1 cellular context compared by ENCODE assay signal in genomic region chr6:26521485-26522391, GRCh38.
A peak's percentile ranks its signal among the peaks of the same experiment; 100 is the strongest.
TF ChIP-seq lines count a peak whose summit lies in the region.

No MANE protein-coding gene starts in this region.

TF ChIP-seq in K562, 482 proteins besides CTCF, POLR2A, EP300 and RAD21 (continues in another document):
- TF ChIP-seq ESRRA (IDR thresholded peaks at IDR 0.05; ENCODE audit: borderline replicate concordance, low read depth) (0 out of 2 replicates have a peak, but pooled peaks have one; percentile 55), ZNF174 (CRISPR knock-in tag; IDR thresholded peaks at IDR 0.05) (no peak), GATA2 (CRISPR knock-in tag; IDR thresholded peaks at IDR 0.05) (no peak; the same call in 1 of the 2 replicates), NFIC (IDR thresholded peaks at IDR 0.05) (peak; percentile 67), ZNF561 (CRISPR knock-in tag; conservative IDR thresholded peaks at IDR 0.05) (no peak), ARHGAP35 (IDR thresholded peaks at IDR 0.05; ENCODE audit: partially characterized antibody) (no peak), IRF1 (CRISPR knock-in tag; IDR thresholded peaks at IDR 0.05; ENCODE audit: borderline replicate concordance) (peak; percentile 47; the same call in 1 of the 2 replicates), POLR2AphosphoS5 (IDR thresholded peaks at IDR 0.05; ENCODE audit: control insufficient read depth, insufficient read depth, low read depth, low read length) (peak; percentile 61; the same call in 1 of the 2 replicates), FOXJ2 (tag; IDR thresholded peaks at IDR 0.05) (no peak), ZZZ3 (IDR thresholded peaks at IDR 0.05) (no peak; the same call in 1 of the 2 replicates), RFX7 (CRISPR knock-in tag; IDR thresholded peaks at IDR 0.05) (no peak), ZBTB1 (CRISPR knock-in tag; IDR thresholded peaks at IDR 0.05; ENCODE audit: borderline replicate concordance, low read depth) (peak; percentile 84), PTRF (tag; IDR thresholded peaks at IDR 0.05) (no peak), CTBP1 (IDR thresholded peaks at IDR 0.05; ENCODE audit: borderline replicate concordance) (peak; percentile 95), PKNOX1 (IDR thresholded peaks at IDR 0.05) (no peak), HDAC6 (IDR thresholded peaks at IDR 0.05; ENCODE audit: low read depth, low read length) (no peak), SRSF9 (IDR thresholded peaks at IDR 0.05; ENCODE audit: borderline replicate concordance, low read depth, low read length) (no peak), ATF4 (CRISPR knock-in tag; IDR thresholded peaks at IDR 0.05) (0 out of 2 replicates have a peak, but pooled peaks have one; percentile 4), ZNF57 (CRISPR knock-in tag; IDR thresholded peaks at IDR 0.05) (no peak), NR4A1 (CRISPR knock-in tag; IDR thresholded peaks at IDR 0.05) (no peak), NR4A1 (tag; IDR thresholded peaks at IDR 0.05) (peak; percentile 75; the same call in 1 of the 2 replicates), ZBTB34 (CRISPR knock-in tag; IDR thresholded peaks at IDR 0.05) (peak; percentile 57), KLF16 (IDR thresholded peaks at IDR 0.05) (no peak), ZNF124 (CRISPR knock-in tag; IDR thresholded peaks at IDR 0.05) (no peak; the same call in 1 of the 2 replicates), TRIM25 (IDR thresholded peaks at IDR 0.05; ENCODE audit: borderline replicate concordance) (0 out of 2 replicates have a peak, but pooled peaks have one; percentile 48), TFAP4 (CRISPR knock-in tag; IDR thresholded peaks at IDR 0.05; ENCODE audit: borderline replicate concordance) (peak; percentile 85; the same call in 1 of the 2 replicates), GATAD2A (IDR thresholded peaks at IDR 0.05) (peak; percentile 89; the same call in 1 of the 2 replicates), TFAM (CRISPR knock-in tag; conservative IDR thresholded peaks at IDR 0.05) (no peak), ZNF592 (IDR thresholded peaks at IDR 0.05) (peak; percentile 97), TARDBP (IDR thresholded peaks at IDR 0.05) (peak; percentile 96), ELF2 (CRISPR knock-in tag; IDR thresholded peaks at IDR 0.05) (peak; percentile 55; the same call in 1 of the 2 replicates), ZBTB43 (CRISPR knock-in tag; IDR thresholded peaks at IDR 0.05) (no peak; the same call in 1 of the 2 replicates), ATF7 (IDR thresholded peaks at IDR 0.05) (peak; percentile 60; the same call in 1 of the 2 replicates), CHCHD3 (CRISPR knock-in tag; IDR thresholded peaks at IDR 0.05) (no peak), ZFP1 (CRISPR knock-in tag; IDR thresholded peaks at IDR 0.05) (no peak; the same call in 1 of the 2 replicates), TCF15 (CRISPR knock-in tag; IDR thresholded peaks at IDR 0.05) (no peak), CBFA2T2 (conservative IDR thresholded peaks at IDR 0.05) (no peak), COPS2 (conservative IDR thresholded peaks at IDR 0.05) (no peak), STAT5A (IDR thresholded peaks at IDR 0.05; ENCODE audit: borderline replicate concordance, low read length) (no peak), HNRNPL (IDR thresholded peaks at IDR 0.05; ENCODE audit: low read depth, low read length) (peak; percentile 96), NR2F6 (CRISPR knock-in tag; IDR thresholded peaks at IDR 0.05) (no peak), CC2D1A (IDR thresholded peaks at IDR 0.05) (no peak; the same call in 1 of the 2 replicates), MYBL2 (IDR thresholded peaks at IDR 0.05; ENCODE audit: low read depth) (no peak), MYBL2 (CRISPR knock-in tag; IDR thresholded peaks at IDR 0.05; ENCODE audit: borderline replicate concordance) (no peak), SRSF3 (IDR thresholded peaks at IDR 0.05; ENCODE audit: insufficient read depth, low read length) (0 out of 2 replicates have a peak, but pooled peaks have one; percentile 43), CREB3L1 (IDR thresholded peaks at IDR 0.05; ENCODE audit: borderline replicate concordance, low read depth) (peak; percentile 63), PHF8 (IDR thresholded peaks at IDR 0.05; ENCODE audit: borderline replicate concordance, low read length) (peak; percentile 89), EGR1 (conservative IDR thresholded peaks at IDR 0.05) (no peak), CCNT2 (IDR thresholded peaks at IDR 0.05; ENCODE audit: borderline replicate concordance, extremely low read depth, insufficient read length, low read depth, low read length) (peak; percentile 77), IFI16 (CRISPR knock-in tag; IDR thresholded peaks at IDR 0.05) (no peak), ZNF311 (CRISPR knock-in tag; IDR thresholded peaks at IDR 0.05) (no peak), MAFF (IDR thresholded peaks at IDR 0.05; ENCODE audit: low read length) (no peak), DIDO1 (tag; IDR thresholded peaks at IDR 0.05; ENCODE audit: low read depth) (no peak; the same call in 1 of the 2 replicates), GTF2B (IDR thresholded peaks at IDR 0.05; ENCODE audit: extremely low read depth, insufficient read length) (no peak), KLF10 (CRISPR knock-in tag; IDR thresholded peaks at IDR 0.05) (no peak), FOS (IDR thresholded peaks at IDR 0.05; ENCODE audit: extremely low read depth, insufficient read length) (no peak)
